ENCODE assay signal across 1 cellular context in genomic region chr9:130467371-130467770, GRCh38.
TF ChIP-seq lines count a peak whose summit lies in the region.

No MANE protein-coding gene starts in this region.

TF ChIP-seq in SK-N-SH, 30 proteins besides CTCF, POLR2A, EP300 and RAD21 (continued from another document):
- TF ChIP-seq REST (IDR thresholded peaks at IDR 0.05; ENCODE audit: low read depth, low read length) (no peak), ZBTB33 (IDR thresholded peaks at IDR 0.05; ENCODE audit: borderline replicate concordance, low read depth) (no peak), MAX (IDR thresholded peaks at IDR 0.05; ENCODE audit: low read depth) (no peak), FOXJ3 (CRISPR knock-in tag; IDR thresholded peaks at IDR 0.05) (no peak)
